8 cellular contexts compared by ENCODE assay signal in the genomic region with DNA sequence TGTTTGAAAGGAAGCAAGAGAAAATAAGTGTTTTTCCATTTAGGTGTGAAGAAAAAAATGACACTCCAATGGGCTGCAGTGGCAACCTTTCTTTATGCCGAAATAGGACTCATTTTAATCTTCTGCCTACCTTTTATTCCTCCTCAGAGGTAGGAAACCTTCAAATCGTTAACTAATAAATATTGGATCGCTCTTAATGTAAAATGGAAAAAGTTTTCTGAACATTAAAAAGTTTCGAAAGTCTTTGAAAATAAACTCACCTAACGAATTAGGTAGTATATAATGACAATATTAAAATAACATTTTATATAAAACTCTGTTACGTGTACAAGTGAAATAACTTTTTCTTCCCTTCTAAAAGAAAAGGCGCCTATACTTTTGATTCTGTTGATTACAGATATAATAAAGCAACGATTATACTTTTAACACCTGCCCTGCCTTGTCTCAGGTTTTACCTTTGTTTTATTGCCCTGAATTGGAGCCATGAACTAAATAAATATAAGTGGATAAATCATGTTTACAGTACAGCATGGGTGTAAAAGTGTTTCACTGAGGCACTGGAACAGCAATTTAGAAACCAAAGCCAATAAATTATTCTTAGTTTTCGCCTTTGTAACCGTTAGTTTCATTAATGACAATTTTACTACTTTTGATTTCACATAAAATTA. TPM values are rescaled to one million over a fixed set of nuclear protein-coding genes. Genes with fewer than 3 reads are reported as not detected.
DNase-seq lines count a peak whose midpoint lies in the region; FAIRE-seq and TF ChIP-seq lines count a peak whose summit lies in the region.

No MANE protein-coding gene starts in this region.

- intact Hi-C loops in Calu3 (cut with micrococcal nuclease; ENCODE audit: unreplicated experiment) = loop anchor here (10.0 kb wide), 1 partner anchor 144 kb away; no protein-coding TSS in a partner anchor

- CTCF ChIA-PET in Calu3 (lab: Charles Lee) = no interaction called here

- BruUV-seq in Calu3 (replicated peaks; lab: Mats Ljungman, UMichigan) = TSS peak; percentile 54

- H3K27me3 Mint-ChIP-seq in Calu3 (ENCODE audit: unreplicated experiment) = no peaks in the 10 kb centered on the region
- no peaks in the 10 kb centered on the region for H3K27me3 Mint-ChIP-seq in osteocyte (ENCODE audit: unreplicated experiment)

- H3K4me1 Mint-ChIP-seq in Calu3 (ENCODE audit: low read depth, unreplicated experiment) (no peaks in the 10 kb centered on the region), osteocyte (ENCODE audit: unreplicated experiment) (peaks cover 28% of the 10 kb centered on the region)

- DNase-seq in Calu3 (no peak), OCI-M1 (lab: John Stamatoyannopoulos, UW) (peak; percentile 30), epithelial cell of esophagus (ENCODE audit: low read depth) (no peak), osteocyte (ENCODE audit: extremely low spot score, unreplicated experiment) (no peak), NCI-H1417 treated with DMSO at 0.1 percent for 48 hours (lab: John Stamatoyannopoulos, UW) (no peak), GM12892 (ENCODE audit: insufficient read length) (no peak), DMS153 treated with DMSO at 0.1 percent for 48 hours (lab: John Stamatoyannopoulos, UW; ENCODE audit: unreplicated experiment) (no peak), NCI-H345 (lab: John Stamatoyannopoulos, UW) (no peak)

- H3K27ac Mint-ChIP-seq in Calu3 (ENCODE audit: unreplicated experiment) = peak overlapping the region; percentile 23
- peak overlapping the region; percentile 85 for H3K27ac Mint-ChIP-seq in osteocyte (ENCODE audit: unreplicated experiment)

- H3K4me3 ChIP-seq in epithelial cell of esophagus (ENCODE audit: low read length) = peak overlapping the region; percentile 78

- no peak for TF ChIP-seq CTCF in Calu3 (IDR thresholded peaks at IDR 0.05; ENCODE audit: unreplicated experiment)
- no peak for TF ChIP-seq CTCF in epithelial cell of esophagus (IDR thresholded peaks at IDR 0.05; ENCODE audit: insufficient read depth, low read depth, low read length, missing control alignments)
- TF ChIP-seq CTCF in osteocyte (IDR thresholded peaks at IDR 0.05) = no peak

- H3K4me3 Mint-ChIP-seq in Calu3 (ENCODE audit: low read depth, unreplicated experiment) (peak overlapping the region; percentile 70), osteocyte (ENCODE audit: unreplicated experiment) (peak overlapping the region; percentile 83)

- no peak for FAIRE-seq in GM12892 (lab: Jason Lieb, UNC)

- peaks cover 16% of the 10 kb centered on the region for H3K36me3 Mint-ChIP-seq in Calu3 (ENCODE audit: insufficient read depth, unreplicated experiment)
- H3K36me3 Mint-ChIP-seq in osteocyte (ENCODE audit: unreplicated experiment) = peaks cover 15% of the 10 kb centered on the region

- TF ChIP-seq POLR2A in GM12892 (IDR thresholded peaks at IDR 0.05; ENCODE audit: low read depth, low read length) = no peak

- H3K9me3 Mint-ChIP-seq in Calu3 (ENCODE audit: low read depth, unreplicated experiment) = no peaks in the 10 kb centered on the region
- no peaks in the 10 kb centered on the region for H3K9me3 Mint-ChIP-seq in osteocyte (ENCODE audit: unreplicated experiment)

RNA-seq across cellular contexts. Expression of a gene that starts 0.8 kb away (rescaled TPM):
- 16.5 and 17.6 TPM in 2 replicates for total RNA-seq in Calu3 (2022)
- 59.5 and 62.5 TPM in 2 replicates for total RNA-seq in osteocyte
- 22.3 TPM for polyA plus RNA-seq in GM12892 (2012; ENCODE audit: missing spikeins)

RNA-seq across cellular contexts. Expression of a gene that starts 17.1 kb away (rescaled TPM):
- total RNA-seq in Calu3 (2022) = 9.3 and 9.9 TPM in 2 replicates
- 7.9 and 9.1 TPM in 2 replicates for total RNA-seq in osteocyte
- polyA plus RNA-seq in GM12892 (2012; ENCODE audit: missing spikeins) = 11.2 TPM

RNA-seq across cellular contexts. Expression of a gene that starts 17.1 kb away (rescaled TPM):
- total RNA-seq in Calu3 (2022) = 21.4 and 23.6 TPM in 2 replicates
- 44.7 and 47.0 TPM in 2 replicates for total RNA-seq in osteocyte
- polyA plus RNA-seq in GM12892 (2012; ENCODE audit: missing spikeins) = 23.5 TPM
